Comparison of ENCODE assay signal across 1 cellular context in genomic region chr9:124861342-124862229, GRCh38.
A peak's percentile ranks its signal among the peaks of the same experiment; 100 is the strongest.
TF ChIP-seq lines count a peak whose summit lies in the region.

Gene ARPC5L, plus strand, starts transcription at chr9:124862130. Its CDS starts 7,161 bp downstream, at chr9:124869291.
Gene RPL35, minus strand, starts transcription at chr9:124861957. Its CDS starts 45 bp downstream, at chr9:124861912.

TF ChIP-seq in GM12878, 131 proteins besides CTCF, POLR2A, EP300 and RAD21 (continued from another document and continues in another):
- TF ChIP-seq BCL3 (IDR thresholded peaks at IDR 0.05; ENCODE audit: borderline replicate concordance, insufficient read depth, low read depth, low read length, poor library complexity, severe bottlenecking), result peak; percentile 31
- TF ChIP-seq POLR2AphosphoS5 (IDR thresholded peaks at IDR 0.05; ENCODE audit: low read length), result peak; percentile 98
- TF ChIP-seq TBL1XR1 (IDR thresholded peaks at IDR 0.05; ENCODE audit: low read depth, low read length), result peak; percentile 89
- no peak for TF ChIP-seq JUNB (IDR thresholded peaks at IDR 0.05)
- no peak for TF ChIP-seq NRF1 (conservative IDR thresholded peaks at IDR 0.05; ENCODE audit: low read depth, low read length)
- no peak for TF ChIP-seq ATF3 (IDR thresholded peaks at IDR 0.05; ENCODE audit: borderline replicate concordance, extremely low read depth, low read depth, low read length)
- no peak for TF ChIP-seq FOS (IDR thresholded peaks at IDR 0.05; ENCODE audit: borderline replicate concordance, extremely low read depth, insufficient read length)
- no peak for TF ChIP-seq SMC3 (IDR thresholded peaks at IDR 0.05; ENCODE audit: borderline replicate concordance, low read length)
- TF ChIP-seq ZBTB40 (IDR thresholded peaks at IDR 0.05; ENCODE audit: borderline replicate concordance), result peak; percentile 92
- TF ChIP-seq IKZF1 (conservative IDR thresholded peaks at IDR 0.05), result peak; percentile 71
- peak; percentile 100 for TF ChIP-seq JUND (IDR thresholded peaks at IDR 0.05; ENCODE audit: low read depth, low read length)
- TF ChIP-seq RB1 (IDR thresholded peaks at IDR 0.05; ENCODE audit: borderline replicate concordance), result peak; percentile 95
- TF ChIP-seq MTA3 (IDR thresholded peaks at IDR 0.05; ENCODE audit: borderline replicate concordance, low read length), result no peak
- TF ChIP-seq HDGF (IDR thresholded peaks at IDR 0.05), result no peak
- TF ChIP-seq CEBPB (IDR thresholded peaks at IDR 0.05; ENCODE audit: borderline replicate concordance in 1 of 2, low read depth in 2 of 2, low read length in 2 of 2), result no peak
- TF ChIP-seq CEBPZ (IDR thresholded peaks at IDR 0.05; ENCODE audit: low read depth, low read length), result no peak
- TF ChIP-seq ZBTB11 (CRISPR knock-in tag; IDR thresholded peaks at IDR 0.05), result no peak
- TF ChIP-seq ESRRA (IDR thresholded peaks at IDR 0.05; ENCODE audit: low read length), result no peak; the same call in 1 of the 2 replicates
- peak; percentile 92; the same call in 1 of the 2 replicates for TF ChIP-seq SMAD5 (IDR thresholded peaks at IDR 0.05; ENCODE audit: low read depth)
- TF ChIP-seq STAT3 (IDR thresholded peaks at IDR 0.05; ENCODE audit: low read depth, low read length), result no peak
- TF ChIP-seq WRNIP1 (IDR thresholded peaks at IDR 0.05; ENCODE audit: borderline replicate concordance, low read depth, low read length), result no peak
- no peak for TF ChIP-seq RUNX3 (IDR thresholded peaks at IDR 0.05; ENCODE audit: low read length)
- no peak for TF ChIP-seq IRF4 (IDR thresholded peaks at IDR 0.05; ENCODE audit: low read depth, low read length)
- TF ChIP-seq RFX5 (IDR thresholded peaks at IDR 0.05; ENCODE audit: low read depth, low read length), result no peak
- TF ChIP-seq CHD1 (IDR thresholded peaks at IDR 0.05; ENCODE audit: low read depth, low read length), result peak; percentile 97
- TF ChIP-seq SUZ12 (IDR thresholded peaks at IDR 0.05; ENCODE audit: unreplicated experiment), result no peak
- no peak for TF ChIP-seq E2F8 (IDR thresholded peaks at IDR 0.05; ENCODE audit: low read depth, partially characterized antibody)
- TF ChIP-seq TCF12 (IDR thresholded peaks at IDR 0.05; ENCODE audit: low read depth, low read length), result peak; percentile 78; the same call in 1 of the 2 replicates
- peak; percentile 95 for TF ChIP-seq FOXK2 (IDR thresholded peaks at IDR 0.05)
- TF ChIP-seq NR2C1 (IDR thresholded peaks at IDR 0.05), result peak; percentile 99
- no peak for TF ChIP-seq HSF1 (IDR thresholded peaks at IDR 0.05; ENCODE audit: low read depth, low read length)
- TF ChIP-seq CUX1 (IDR thresholded peaks at IDR 0.05; ENCODE audit: insufficient replicate concordance, low read depth, low read length), result no peak
